Comparison of ENCODE assay signal across 8 cellular contexts in the genomic region with DNA sequence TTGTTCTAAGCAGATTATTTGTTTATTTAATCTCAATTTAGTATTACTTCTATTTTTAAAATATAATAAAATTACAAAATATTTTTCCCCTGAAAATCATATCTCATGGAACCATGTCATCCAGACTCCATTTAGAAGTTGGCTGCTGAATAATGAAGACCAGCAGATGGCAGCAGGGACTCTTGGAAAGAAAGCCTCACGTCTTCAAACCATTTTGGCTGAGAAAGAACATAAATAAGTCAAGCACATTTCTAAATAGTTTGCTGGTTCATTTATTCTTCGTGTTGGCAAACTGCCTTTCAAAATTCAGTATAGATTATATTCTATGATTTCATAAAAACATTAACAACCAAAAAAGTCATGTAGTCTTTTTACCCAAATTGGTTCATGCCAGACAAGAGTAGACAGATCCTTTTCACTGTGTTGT.
DNase-seq lines count a peak whose midpoint lies in the region; ATAC-seq and TF ChIP-seq lines count a peak whose summit lies in the region.

No MANE protein-coding gene starts in this region.

- peaks cover 17% of the 10 kb centered on the region; the same call in 2 of the 3 replicates for H3K4me1 Mint-ChIP-seq in GM23338
- H3K4me1 Mint-ChIP-seq in stimulated activated memory B cell treated with anti-CD40 and anti-IgM and Interleukin-4, amounts not matched to agents 10 μg/mL and 1 μg/mL and 100 μg/mL, for 72 hours = no peaks in the 10 kb centered on the region

- no peaks in the 10 kb centered on the region for H3K36me3 ChIP-seq in GM23338 (ENCODE audit: insufficient read depth)
- H3K36me3 ChIP-seq in adrenal gland (replicated peaks in 1 of 2) = no peaks in the 10 kb centered on the region
- no peaks in the 10 kb centered on the region for H3K36me3 ChIP-seq in gastrocnemius medialis

- in situ Hi-C loops in gastrocnemius medialis (cut with MboI; ENCODE audit: low sequenced_read_pairs in 4 of 4) = loop anchor here (5.0 to 25.0 kb wide), 8 partner anchors 73 to 482 kb away; partner anchors contain the start of gene RCAN2 (in 2 of the 4)

- TF ChIP-seq POLR2A in adrenal gland (IDR thresholded peaks at IDR 0.05) (no peak), gastrocnemius medialis (IDR thresholded peaks at IDR 0.05) (no peak)

- H3K79me2 ChIP-seq in GM23338 (replicated peaks; ENCODE audit: insufficient read depth) = no peaks in the 10 kb centered on the region

- H3K4me3 ChIP-seq in GM23338 (no peak overlapping the region), adrenal gland (no peak overlapping the region), gastrocnemius medialis (no peak overlapping the region)

- WGBS in adrenal gland, 4 donors = 0 to 1% (median 0%) methylated on average over 2 of the region's 2 CpGs

- TF ChIP-seq CTCF in GM23338 (conservative IDR thresholded peaks at IDR 0.05; ENCODE audit: low read depth in 2 of 2) = peak; percentile 84 to 85
- peak; percentile 65 to 89 (median 78) for TF ChIP-seq CTCF in adrenal gland (IDR thresholded peaks at IDR 0.05)
- peak; percentile 69 to 84 (median 78) for TF ChIP-seq CTCF in gastrocnemius medialis (IDR thresholded peaks at IDR 0.05 in 4 of 5, conservative IDR thresholded peaks at IDR 0.05 in 1 of 5)

- H3K4me3 Mint-ChIP-seq in GM23338 = no peak overlapping the region
- H3K4me3 Mint-ChIP-seq in stimulated activated memory B cell treated with anti-CD40 and anti-IgM and Interleukin-4, amounts not matched to agents 10 μg/mL and 1 μg/mL and 100 μg/mL, for 72 hours = no peak overlapping the region

- no peak overlapping the region for H3K4me2 ChIP-seq in GM23338

- intact Hi-C loops in adrenal gland (cut with DNase I) (loop anchor here (2.0 to 5.0 kb wide), 3 partner anchors 207 to 363 kb away; no protein-coding TSS in a partner anchor), left ventricle myocardium superior (cut with micrococcal nuclease) (loop anchor here (5.0 kb wide), 2 partner anchors 63 to 208 kb away; no protein-coding TSS in a partner anchor), gastrocnemius medialis (cut with DNase I; ENCODE audit: low total_unique reads) (loop anchor here (1.0 to 2.0 kb wide), 3 partner anchors 73 to 329 kb away; no protein-coding TSS in a partner anchor)

- H3K4me1 ChIP-seq in GM23338 (ENCODE audit: insufficient read depth) (no peaks in the 10 kb centered on the region), adrenal gland (replicated peaks in 1 of 2) (peaks cover 0 to 6% of the 10 kb centered on the region in 2 donors), gastrocnemius medialis (peaks cover 4 to 35% of the 10 kb centered on the region in 2 donors)

- no peak overlapping the region for H3K27ac ChIP-seq in GM23338 (ENCODE audit: low read depth)
- no peak overlapping the region for H3K27ac ChIP-seq in adrenal gland
- peak overlapping the region in 3 of 4 donors; percentile 9 to 65 (median 54) for H3K27ac ChIP-seq in gastrocnemius medialis

- no peaks in the 10 kb centered on the region for H3K9me2 ChIP-seq in GM23338 (ENCODE audit: insufficient read depth)

- no peaks in the 10 kb centered on the region for H3K9me3 Mint-ChIP-seq in GM23338
- no peaks in the 10 kb centered on the region for H3K9me3 Mint-ChIP-seq in stimulated activated memory B cell treated with anti-CD40 and anti-IgM and Interleukin-4, amounts not matched to agents 10 μg/mL and 1 μg/mL and 100 μg/mL, for 72 hours

- no peak overlapping the region for H3K27ac Mint-ChIP-seq in GM23338
- no peak overlapping the region for H3K27ac Mint-ChIP-seq in stimulated activated memory B cell treated with anti-CD40 and anti-IgM and Interleukin-4, amounts not matched to agents 10 μg/mL and 1 μg/mL and 100 μg/mL, for 72 hours

- H3K27me3 ChIP-seq in GM23338 (ENCODE audit: insufficient read depth) (no peaks in the 10 kb centered on the region), adrenal gland (no peaks in the 10 kb centered on the region), gastrocnemius medialis (no peaks in the 10 kb centered on the region)

- peak; percentile 69 for DNase-seq in COR-L47 (lab: John Stamatoyannopoulos, UW)
- peak; percentile 84 for DNase-seq in GM23338 (ENCODE audit: low spot score)
- DNase-seq in NCI-H446 (lab: John Stamatoyannopoulos, UW) = peak; percentile 16 to 70
- peak; percentile 53 to 89 (median 61) for DNase-seq in adrenal gland
- DNase-seq in left ventricle myocardium superior = no peak
- DNase-seq in gastrocnemius medialis = peak; percentile 30 to 62

- no peak overlapping the region for H2AFZ ChIP-seq in GM23338

- H3F3A ChIP-seq in GM23338 (replicated peaks; ENCODE audit: low read depth) = no peaks in the 10 kb centered on the region

- no peaks in the 10 kb centered on the region for H3K36me3 Mint-ChIP-seq in GM23338 (ENCODE audit: low read depth)
- H3K36me3 Mint-ChIP-seq in stimulated activated memory B cell treated with anti-CD40 and anti-IgM and Interleukin-4, amounts not matched to agents 10 μg/mL and 1 μg/mL and 100 μg/mL, for 72 hours = no peaks in the 10 kb centered on the region

- H3K27me3 Mint-ChIP-seq in GM23338 (ENCODE audit: insufficient read depth, low read depth, poor library complexity) = no peaks in the 10 kb centered on the region
- peaks cover 9% of the 10 kb centered on the region for H3K27me3 Mint-ChIP-seq in stimulated activated memory B cell treated with anti-CD40 and anti-IgM and Interleukin-4, amounts not matched to agents 10 μg/mL and 1 μg/mL and 100 μg/mL, for 72 hours

- H3K9me3 ChIP-seq in adrenal gland (replicated peaks in 1 of 3) (no peaks in the 10 kb centered on the region), gastrocnemius medialis (no peaks in the 10 kb centered on the region)

- ATAC-seq in GM23338 (no peak), left ventricle myocardium superior (peak; percentile 49), gastrocnemius medialis (peak; percentile 63 to 68), HG02884 (IDR thresholded peaks at IDR 0.05; ENCODE audit: unreplicated experiment) (no peak)
- ATAC-seq in stimulated activated memory B cell treated with anti-CD40 and anti-IgM and Interleukin-4, amounts not matched to agents 10 μg/mL and 1 μg/mL and 100 μg/mL, for 72 hours = no peak

- no peaks in the 10 kb centered on the region for H4K20me1 ChIP-seq in GM23338 (replicated peaks; ENCODE audit: insufficient read depth)

TF ChIP-seq in GM23338, 12 proteins besides CTCF, POLR2A, EP300 and RAD21 (continues in another document):
- no peak for TF ChIP-seq CREB1 (CRISPR knock-in tag; IDR thresholded peaks at IDR 0.05; ENCODE audit: low read depth)
- TF ChIP-seq STAT1 (IDR thresholded peaks at IDR 0.05; ENCODE audit: unreplicated experiment) = no peak
- no peak for TF ChIP-seq EZH2 (IDR thresholded peaks at IDR 0.05; ENCODE audit: low read depth, unreplicated experiment)
- no peak for TF ChIP-seq NANOG (IDR thresholded peaks at IDR 0.05; ENCODE audit: borderline replicate concordance)
- TF ChIP-seq REST (IDR thresholded peaks at IDR 0.05; ENCODE audit: unreplicated experiment) = no peak

Comparison
In these comparisons a context has a peak if more than half of its experiments do, and no peak if none do; other contexts are left out.
1. ATAC-seq: peak in left ventricle myocardium superior (single experiment) and gastrocnemius medialis (2 of 2); none in GM23338 (single experiment), HG02884 (single experiment) and stimulated activated memory B cell treated with anti-CD40 and anti-IgM and Interleukin-4, amounts not matched to agents 10 μg/mL and 1 μg/mL and 100 μg/mL, for 72 hours (single experiment).
2. H3K27ac ChIP-seq: peak in gastrocnemius medialis (3 of 4); none in GM23338 (single experiment) and adrenal gland (0 of 5).
3. Peak in every context shown above with its lines, with median percentiles within 50 percentile points of each other: CTCF ChIP-seq.